ENCODE assay signal across 1 cellular context in the genomic region with DNA sequence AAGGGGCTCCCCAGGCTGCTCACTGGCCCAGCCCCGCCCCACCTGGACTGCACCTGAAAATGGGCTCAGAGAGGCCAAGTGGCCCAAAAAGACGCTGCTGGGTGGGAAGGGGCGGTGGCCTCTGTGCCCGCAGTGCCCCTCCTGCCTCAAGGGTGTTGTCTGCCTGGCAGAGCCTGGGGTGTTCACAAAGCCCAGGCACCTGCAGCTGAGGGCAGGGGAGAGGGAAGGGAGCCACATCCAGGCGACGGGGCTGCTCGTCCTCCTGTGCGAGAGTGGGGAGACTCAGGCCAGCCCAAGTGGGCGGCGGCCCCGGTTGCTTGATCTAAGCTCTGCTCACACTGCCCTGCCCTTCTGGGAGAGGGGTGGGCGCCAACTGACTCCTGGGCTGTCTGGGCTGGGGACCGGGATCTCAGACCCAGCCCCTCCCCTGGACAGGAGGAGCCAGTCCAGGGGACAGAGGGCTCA.
TF ChIP-seq lines count a peak whose summit lies in the region.

No MANE protein-coding gene starts in this region.

TF ChIP-seq in A549, 52 proteins besides CTCF, POLR2A, EP300 and RAD21 (continued from another document):
- TF ChIP-seq, protein P1, sequence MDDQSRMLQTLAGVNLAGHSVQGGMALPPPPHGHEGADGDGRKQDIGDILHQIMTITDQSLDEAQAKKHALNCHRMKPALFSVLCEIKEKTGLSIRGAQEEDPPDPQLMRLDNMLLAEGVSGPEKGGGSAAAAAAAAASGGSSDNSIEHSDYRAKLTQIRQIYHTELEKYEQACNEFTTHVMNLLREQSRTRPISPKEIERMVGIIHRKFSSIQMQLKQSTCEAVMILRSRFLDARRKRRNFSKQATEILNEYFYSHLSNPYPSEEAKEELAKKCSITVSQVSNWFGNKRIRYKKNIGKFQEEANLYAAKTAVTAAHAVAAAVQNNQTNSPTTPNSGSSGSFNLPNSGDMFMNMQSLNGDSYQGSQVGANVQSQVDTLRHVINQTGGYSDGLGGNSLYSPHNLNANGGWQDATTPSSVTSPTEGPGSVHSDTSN (IDR thresholded peaks at IDR 0.05) = no peak
- no peak for TF ChIP-seq HDAC2 (IDR thresholded peaks at IDR 0.05)
- TF ChIP-seq PHF8 (IDR thresholded peaks at IDR 0.05; ENCODE audit: borderline replicate concordance, low read depth) = no peak
- TF ChIP-seq, protein P2, sequence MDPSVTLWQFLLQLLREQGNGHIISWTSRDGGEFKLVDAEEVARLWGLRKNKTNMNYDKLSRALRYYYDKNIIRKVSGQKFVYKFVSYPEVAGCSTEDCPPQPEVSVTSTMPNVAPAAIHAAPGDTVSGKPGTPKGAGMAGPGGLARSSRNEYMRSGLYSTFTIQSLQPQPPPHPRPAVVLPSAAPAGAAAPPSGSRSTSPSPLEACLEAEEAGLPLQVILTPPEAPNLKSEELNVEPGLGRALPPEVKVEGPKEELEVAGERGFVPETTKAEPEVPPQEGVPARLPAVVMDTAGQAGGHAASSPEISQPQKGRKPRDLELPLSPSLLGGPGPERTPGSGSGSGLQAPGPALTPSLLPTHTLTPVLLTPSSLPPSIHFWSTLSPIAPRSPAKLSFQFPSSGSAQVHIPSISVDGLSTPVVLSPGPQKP (IDR thresholded peaks at IDR 0.05; ENCODE audit: low read depth, low read length) = no peak
- TF ChIP-seq CEBPB (IDR thresholded peaks at IDR 0.05) = no peak
- TF ChIP-seq RCOR1 (IDR thresholded peaks at IDR 0.05; ENCODE audit: low read depth, low read length) = no peak
TF ChIP-seq in A549: peak in this region for 0.
